Comparison of ENCODE assay signal across 18 cellular contexts in genomic region chr5:180294913-180295555, GRCh38. TPM values are rescaled to one million over a fixed set of nuclear protein-coding genes. Genes with fewer than 3 reads are reported as not detected.
DNase-seq lines count a peak whose midpoint lies in the region; ATAC-seq and TF ChIP-seq lines count a peak whose summit lies in the region.
"Had no signal": no experiment of that assay in that cellular context is flagged by ENCODE, and none has a peak within 500 bp of the region (broad histone marks: within the 10 kb centered on the region; RNA-seq: fewer than 3 reads in every experiment).

No MANE protein-coding gene starts in this region.

- H3K9me3 ChIP-seq in BLaER1: no peaks in the 10 kb centered on the region
- no peaks in the 10 kb centered on the region for H3K9me3 ChIP-seq in WERI-Rb-1 (ENCODE audit: severe bottlenecking)
- H3K9me3 ChIP-seq: BE2C, Peyer's patch had no signal

- BruUV-seq in MCF 10A (replicated peaks; lab: Mats Ljungman, UMichigan): no TSS peak

- H3K27me3 Mint-ChIP-seq in GM23338 (ENCODE audit: insufficient read depth, low read depth, poor library complexity) (peaks cover 20% of the 10 kb centered on the region), naive B cell (peaks cover 0 to 10% (median 0%) of the 10 kb centered on the region in 3 donors), MCF 10A (ENCODE audit: insufficient read depth, unreplicated experiment) (no peaks in the 10 kb centered on the region)

- no peak for ATAC-seq in GM23338
- ATAC-seq in naive B cell (ENCODE audit: low read depth in 2 of 2): no peak
- ATAC-seq in GM18907 (IDR thresholded peaks at IDR 0.05; ENCODE audit: unreplicated experiment): no peak

- H4K20me1 ChIP-seq in BLaER1: peaks cover 20% of the 10 kb centered on the region
- H4K20me1 ChIP-seq in GM23338 (replicated peaks; ENCODE audit: insufficient read depth): peaks cover 19% of the 10 kb centered on the region

- H3K9me3 Mint-ChIP-seq in GM23338 (peaks cover 15% of the 10 kb centered on the region), naive B cell (no peaks in the 10 kb centered on the region), MCF 10A (ENCODE audit: unreplicated experiment) (no peaks in the 10 kb centered on the region)

- peaks cover 17% of the 10 kb centered on the region for H3K79me2 ChIP-seq in GM23338 (replicated peaks; ENCODE audit: insufficient read depth)

- H3K4me3 ChIP-seq in BLaER1: no peak overlapping the region
- no peak overlapping the region for H3K4me3 ChIP-seq in GM23338
- no peak overlapping the region for H3K4me3 ChIP-seq in WERI-Rb-1 (ENCODE audit: low read depth, low read length)
- H3K4me3 ChIP-seq: Peyer's patch had no signal

- 0 out of 2 replicates have a peak, but pooled peaks cover 8% of the 10 kb centered on the region for H3K36me3 ChIP-seq in BLaER1
- H3K36me3 ChIP-seq in GM23338 (ENCODE audit: insufficient read depth): no peaks in the 10 kb centered on the region
- no peaks in the 10 kb centered on the region for H3K36me3 ChIP-seq in WERI-Rb-1
- H3K36me3 ChIP-seq: BE2C, Peyer's patch had no signal

- peaks cover 12% of the 10 kb centered on the region; the same call in 1 of the 2 replicates for H3F3A ChIP-seq in GM23338 (replicated peaks; ENCODE audit: low read depth)

- H3K27ac Mint-ChIP-seq in GM23338: no peak overlapping the region
- H3K27ac Mint-ChIP-seq in naive B cell: peak overlapping the region in 4 of 6 donors; percentile 16 to 99 (median 77)
- H3K27ac Mint-ChIP-seq in MCF 10A (ENCODE audit: low read depth, unreplicated experiment): no peak overlapping the region

- no peak overlapping the region for H3K9ac ChIP-seq in BLaER1

- H3K4me3 Mint-ChIP-seq in GM23338 (no peak overlapping the region), naive B cell (peak overlapping the region in 2 of 8 donors; percentile 24 to 54), MCF 10A (ENCODE audit: unreplicated experiment) (no peak overlapping the region)

- intact Hi-C loops in MCF 10A (cut with micrococcal nuclease): no loop called here

- no peaks in the 10 kb centered on the region for H3K9me2 ChIP-seq in GM23338 (ENCODE audit: insufficient read depth)

- CTCF ChIA-PET in MCF 10A (lab: Yijun Ruan, JAX): interaction anchor here (0.7 to 7.3 kb wide), 15 partner anchors 9 to 313 kb away, joined by 3 to 212 read pairs (median 8); no protein-coding TSS in a partner anchor

- H3K4me1 Mint-ChIP-seq in GM23338: peaks cover 36% of the 10 kb centered on the region
- H3K4me1 Mint-ChIP-seq in naive B cell: peaks cover 28 to 41% (median 35%) of the 10 kb centered on the region in 3 donors
- H3K4me1 Mint-ChIP-seq in MCF 10A (ENCODE audit: insufficient read depth, unreplicated experiment): peaks cover 38% of the 10 kb centered on the region

- 0 out of 4 replicates have a peak, but pooled peaks of 1 of the 2 experiments have one; percentile 1 for TF ChIP-seq CTCF in GM23338 (conservative IDR thresholded peaks at IDR 0.05; ENCODE audit: low read depth in 2 of 2)
- no peak for TF ChIP-seq CTCF in WERI-Rb-1 (IDR thresholded peaks at IDR 0.05; ENCODE audit: low read depth, low read length)
- no peak for TF ChIP-seq CTCF in MCF 10A (IDR thresholded peaks at IDR 0.05; ENCODE audit: unreplicated experiment)

- POLR2A ChIA-PET in MCF 10A (lab: Yijun Ruan, JAX): interaction anchor here (0.9 to 5.2 kb wide), 2 partner anchors 170 to 177 kb away, joined by 3 to 37 read pairs; no protein-coding TSS in a partner anchor

- H3K4me1 ChIP-seq in BLaER1 (peaks cover 45% of the 10 kb centered on the region), GM23338 (ENCODE audit: insufficient read depth) (peaks cover 19% of the 10 kb centered on the region)

- H3K27me3 ChIP-seq in BLaER1: no peaks in the 10 kb centered on the region
- no peaks in the 10 kb centered on the region for H3K27me3 ChIP-seq in GM23338 (ENCODE audit: insufficient read depth)
- H3K27me3 ChIP-seq in WERI-Rb-1 (ENCODE audit: insufficient read depth, low read depth, severe bottlenecking): no peaks in the 10 kb centered on the region
- H3K27me3 ChIP-seq: BE2C, Peyer's patch had no signal

- H3K4me2 ChIP-seq in BLaER1: no peak overlapping the region
- H3K4me2 ChIP-seq in GM23338: no peak overlapping the region

- H2AFZ ChIP-seq in GM23338: no peak overlapping the region

- H3K27ac ChIP-seq in BLaER1 (0 out of 2 replicates have a peak overlapping the region, but pooled peaks have one; percentile 35), GM23338 (ENCODE audit: low read depth) (0 out of 2 replicates have a peak overlapping the region, but pooled peaks have one; percentile 6), WERI-Rb-1 (no peak overlapping the region)
- H3K27ac ChIP-seq: Peyer's patch had no signal

- H3K36me3 Mint-ChIP-seq in GM23338 (ENCODE audit: low read depth) (peaks cover 50% of the 10 kb centered on the region), naive B cell (no peaks in the 10 kb centered on the region), MCF 10A (ENCODE audit: insufficient read depth, unreplicated experiment) (peaks cover 15% of the 10 kb centered on the region)

- DNase-seq in GM23338 (ENCODE audit: low spot score) (peak; percentile 53), WERI-Rb-1 (peak; percentile 80), naive B cell (no peak), MCF 10A (ENCODE audit: unreplicated experiment) (no peak), C1 segment of cervical spinal cord (lab: John Stamatoyannopoulos, UW) (no peak)
- no peak for DNase-seq in stimulated activated CD4-positive, alpha-beta T cell treated with anti-CD3 and anti-CD28 coated beads, Interleukin-15, amount 100 ng/mL, for 24 hours
- DNase-seq: ACHN, BE2C, DMS153, H7, NCI-H1048, NCI-H146, NCI-H2081 treated with DMSO at 0.1 percent for 48 hours, NCI-H226, NCI-H526, Peyer's patch had no signal

TF ChIP-seq in GM23338, 12 proteins besides CTCF, POLR2A, EP300 and RAD21 (continues in another document):
- TF ChIP-seq CREB1 (CRISPR knock-in tag; IDR thresholded peaks at IDR 0.05; ENCODE audit: low read depth) (no peak), REST (IDR thresholded peaks at IDR 0.05; ENCODE audit: unreplicated experiment) (no peak), EZH2 (IDR thresholded peaks at IDR 0.05; ENCODE audit: low read depth, unreplicated experiment) (no peak), ETS1 (IDR thresholded peaks at IDR 0.05) (no peak)

RNA-seq across cellular contexts. Expression of gene MAPK9, which starts 3.2 kb away (rescaled TPM):
- 27.8 and 37.0 TPM in 2 replicates for total RNA-seq in GM23338 (2014; rRNA removed; shearing (Covaris generic))
- polyA plus RNA-seq in GM23338 (2016; fragmentation: Nextera tagmentation; extraction: Ambion mirVana): 13.6 and 16.8 TPM in 2 replicates
- 10 to 100 TPM; 14.5 to 29.2 (median 23.2) TPM for polyA plus RNA-seq in naive B cell (ENCODE audit: low read depth in 6 of 6)
- total RNA-seq in MCF 10A (2022): 64.0 and 70.8 TPM in 2 replicates

RNA-seq across cellular contexts. Expression of gene GFPT2, which starts 58.1 kb away (rescaled TPM):
- 103 and 120 TPM in 2 replicates for total RNA-seq in GM23338 (2014; rRNA removed; shearing (Covaris generic))
- polyA plus RNA-seq in GM23338 (2016; fragmentation: Nextera tagmentation; extraction: Ambion mirVana) (74.6 and 82.6 TPM in 2 replicates), naive B cell (ENCODE audit: low read depth in 6 of 6) (under 1 TPM in 2 of 6 donors, not detected in 4; 0.08 to 0.10 TPM)
- 8.2 and 15.7 TPM in 2 replicates for total RNA-seq in MCF 10A (2022)

Comparison
In these comparisons a context has a peak if more than half of its experiments do, and no peak if none do; other contexts are left out.
1. DNase-seq: peak in GM23338 (single experiment) and WERI-Rb-1 (single experiment); none in naive B cell (single experiment), MCF 10A (single experiment), C1 segment of cervical spinal cord (0 of 14) and stimulated activated CD4-positive, alpha-beta T cell treated with anti-CD3 and anti-CD28 coated beads, Interleukin-15, amount 100 ng/mL, for 24 hours (single experiment).
2. H3K27ac Mint-ChIP-seq: peak in naive B cell (4 of 6); none in GM23338 (single experiment) and MCF 10A (single experiment).